In genomic region chr1:75135829-75136142, GRCh38 we compare ENCODE assay signal across 10 cellular contexts. TPM values are rescaled to one million over a fixed set of nuclear protein-coding genes. Genes with fewer than 3 reads are reported as not detected.
DNase-seq lines count a peak whose midpoint lies in the region; ATAC-seq and TF ChIP-seq lines count a peak whose summit lies in the region.
"Had no signal": no experiment of that assay in that cellular context is flagged by ENCODE, and none has a peak within 500 bp of the region (broad histone marks: within the 10 kb centered on the region; RNA-seq: fewer than 3 reads in every experiment).

No MANE protein-coding gene starts in this region.

- no peak overlapping the region for H3K9ac ChIP-seq in HUES64 (ENCODE audit: low read depth, low read length)

- H2AFZ ChIP-seq in PC-9 = no peak overlapping the region

- no peaks in the 10 kb centered on the region for H3K36me3 ChIP-seq in HUES64 (ENCODE audit: insufficient read depth, low read length)
- H3K36me3 ChIP-seq in ascending aorta = no peaks in the 10 kb centered on the region
- no peaks in the 10 kb centered on the region for H3K36me3 ChIP-seq in mesodermal cell (ENCODE audit: control insufficient read depth, insufficient read depth, low read length)
- no peaks in the 10 kb centered on the region for H3K36me3 ChIP-seq in PC-9 (ENCODE audit: low read depth)
- H3K36me3 ChIP-seq in ovary = no peaks in the 10 kb centered on the region

- DNase-seq in ascending aorta (ENCODE audit: low spot score in 2 of 2) = no peak
- no peak for DNase-seq in PC-9
- no peak for DNase-seq in ovary
- DNase-seq: activated effector memory CD4-positive, alpha-beta T cell treated with anti-CD3 and anti-CD28 coated beads, Interleukin-2, amount 50 U/mL, for 16 hours; Calu3 had no signal

- H3K79me2 ChIP-seq in PC-9 (ENCODE audit: low read depth) = no peaks in the 10 kb centered on the region

- H3K4me1 ChIP-seq in HUES64 (ENCODE audit: insufficient read depth, low read length) (peaks cover 39% of the 10 kb centered on the region), ascending aorta (peaks cover 6% of the 10 kb centered on the region in 2 donors), mesodermal cell (ENCODE audit: control insufficient read depth, insufficient read depth, low read length, poor library complexity, severe bottlenecking) (no peaks in the 10 kb centered on the region), PC-9 (replicated peaks; ENCODE audit: insufficient read depth) (no peaks in the 10 kb centered on the region), ovary (ENCODE audit: insufficient read depth) (no peaks in the 10 kb centered on the region)

- H3K27me3 ChIP-seq in HUES64 (ENCODE audit: insufficient read depth, low read length) (peaks cover 99% of the 10 kb centered on the region), ascending aorta (peaks cover 32% of the 10 kb centered on the region), PC-9 (ENCODE audit: insufficient read depth, low read depth) (no peaks in the 10 kb centered on the region; the same call in 1 of the 2 replicates), ovary (peaks cover 4% of the 10 kb centered on the region)

- H3K4me3 ChIP-seq in HUES64 (ENCODE audit: low read length) (peak overlapping the region; percentile 54), ascending aorta (peak overlapping the region; percentile 42 to 52), mesodermal cell (ENCODE audit: extremely low read depth, insufficient read depth, low read length, poor library complexity, severe bottlenecking) (peak overlapping the region; percentile 49), PC-9 (no peak overlapping the region), ovary (no peak overlapping the region)

- no peak for TF ChIP-seq POLR2A in ovary (IDR thresholded peaks at IDR 0.05)

- POLR2A ChIA-PET in PC-9 (lab: Charles Lee; ENCODE audit: unreplicated experiment) = no interaction called here

- H3F3A ChIP-seq in PC-9 (ENCODE audit: insufficient read depth, low read depth) = no peaks in the 10 kb centered on the region

- H3K27ac ChIP-seq in 22Rv1 (peak overlapping the region; percentile 43; the same call in 1 of the 2 replicates), HUES64 (ENCODE audit: low read depth, low read length) (no peak overlapping the region), ascending aorta (no peak overlapping the region), mesodermal cell (ENCODE audit: low read depth, low read length, severe bottlenecking) (no peak overlapping the region), PC-9 (no peak overlapping the region), ovary (no peak overlapping the region)

- BruUV-seq in PC-9 (replicated peaks; lab: Mats Ljungman, UMichigan) = no TSS peak

- TF ChIP-seq CTCF in 22Rv1 (IDR thresholded peaks at IDR 0.05) = no peak
- TF ChIP-seq CTCF in ascending aorta (IDR thresholded peaks at IDR 0.05) = no peak
- no peak for TF ChIP-seq CTCF in PC-9 (conservative IDR thresholded peaks at IDR 0.05)
- no peak for TF ChIP-seq CTCF in ovary (IDR thresholded peaks at IDR 0.05)

- intact Hi-C loops in ascending aorta (cut with DNase I) (no loop called here), PC-9 (cut with micrococcal nuclease; ENCODE audit: unreplicated experiment) (no loop called here), ovary (cut with DNase I) (no loop called here)

- no peak for TF ChIP-seq EP300 in ovary (IDR thresholded peaks at IDR 0.05)

- H3K9me3 ChIP-seq in HUES64 (ENCODE audit: insufficient read depth, low read depth, low read length) (no peaks in the 10 kb centered on the region), ascending aorta (no peaks in the 10 kb centered on the region), mesodermal cell (ENCODE audit: control insufficient read depth, low read length) (no peaks in the 10 kb centered on the region), PC-9 (ENCODE audit: insufficient read depth, low read depth) (no peaks in the 10 kb centered on the region), ovary (no peaks in the 10 kb centered on the region)

- H3K4me2 ChIP-seq in PC-9 = no peak overlapping the region

- CTCF ChIA-PET in PC-9 (lab: Charles Lee) = no interaction called here

- ATAC-seq in HG02938 (IDR thresholded peaks at IDR 0.05; ENCODE audit: unreplicated experiment) (no peak), HG03378 (IDR thresholded peaks at IDR 0.05; ENCODE audit: unreplicated experiment) (no peak)

- H4K20me1 ChIP-seq in PC-9 (ENCODE audit: insufficient read depth) = no peaks in the 10 kb centered on the region

- 0% methylated on average over 7 of the region's 8 CpGs for WGBS in HUES64
- 0% methylated on average over 4 to 6 of the region's 8 CpGs for WGBS in mesodermal cell (ENCODE audit: insufficient coverage in 2 of 2), 2 experiments
- WGBS in ovary, 3 donors = 14 to 17% (median 15%) methylated on average over 8 of the region's 8 CpGs

- no peaks in the 10 kb centered on the region for H3K9me2 ChIP-seq in PC-9 (ENCODE audit: insufficient read depth)

RNA-seq across cellular contexts. Expression of gene LHX8, which starts 1.6 kb away (rescaled TPM):
- 0.30 TPM for polyA plus RNA-seq in HUES64 (2013, experiment 1 of 2)
- 0.25 TPM for polyA plus RNA-seq in HUES64 (2013, experiment 2 of 2)
- total RNA-seq in ascending aorta (not detected), PC-9 (2021) (not detected in 2 replicates), ovary (not detected)
- 6.9 TPM for polyA plus RNA-seq in mesodermal cell (2013, experiment 1 of 2)
- 5.6 TPM for polyA plus RNA-seq in mesodermal cell (2013, experiment 2 of 2)
- under 1 TPM in 1 of 2 donors, not detected in 1; 0.67 TPM for polyA plus RNA-seq in ovary
- total RNA-seq: Calu3 had no signal

Comparison
In these comparisons a context has a peak if more than half of its experiments do, and no peak if none do; other contexts are left out.
1. H3K4me3 ChIP-seq: peak in HUES64 (single experiment), ascending aorta (2 of 2) and mesodermal cell (single experiment); none in PC-9 (single experiment) and ovary (single experiment).